Comparison of ENCODE assay signal across 24 cellular contexts in genomic region chr12:130807309-130807708, GRCh38.
"Had no signal": no experiment of that assay in that cellular context is flagged by ENCODE, and none has a peak within 500 bp of the region (broad histone marks: within the 10 kb centered on the region; RNA-seq: fewer than 3 reads in every experiment).

No MANE protein-coding gene starts in this region.

- DNase-seq: left ventricle myocardium inferior; naive B cell; natural killer cell; nephron progenitor cell; occipital lobe; ovary; right lobe of liver; stimulated activated CD4-positive, alpha-beta T cell treated with anti-CD3 and anti-CD28 coated beads, Interleukin-1b, Interleukin-23, amount 100 ng/mL, for 48 hours; stimulated activated CD4-positive, alpha-beta T cell treated with anti-CD3 and anti-CD28 coated beads, Interleukin-2, amount 100 ng/mL, for 48 hours; stimulated activated naive CD4-positive, alpha-beta T cell; tibial artery; uterus had no signal

- ATAC-seq: natural killer cell; right lobe of liver; stimulated activated effector memory CD8-positive, alpha-beta T cell treated with anti-CD3 and anti-CD28 coated beads, Interleukin-12 subunit alpha, Interleukin-12 subunit beta, amount 100 ng/mL, for 72 hours had no signal

- H3K27ac Mint-ChIP-seq: mesothelial cell of epicardium; natural killer cell; nephron progenitor cell; progenitor cell of endocrine pancreas; stimulated activated effector memory CD8-positive, alpha-beta T cell treated with anti-CD3 and anti-CD28 coated beads, Interleukin-12 subunit alpha, Interleukin-12 subunit beta, amount 100 ng/mL, for 72 hours; stimulated activated naive CD8-positive, alpha-beta T cell treated with anti-CD3 and anti-CD28 coated beads, Interleukin-15, Interleukin-2, amounts not matched to agents 100 ng/mL and 50 ng/mL, for 24 hours; type B pancreatic cell had no signal

- H3K4me1 Mint-ChIP-seq: mesothelial cell of epicardium; naive B cell; natural killer cell; stimulated activated effector memory CD8-positive, alpha-beta T cell treated with anti-CD3 and anti-CD28 coated beads, Interleukin-12 subunit alpha, Interleukin-12 subunit beta, amount 100 ng/mL, for 72 hours had no signal

- H3K36me3 ChIP-seq: neutrophil, ovary, uterus had no signal

- H3K9ac ChIP-seq: neural progenitor cell had no signal

- H3K27me3 Mint-ChIP-seq: naive B cell; progenitor cell of endocrine pancreas; stimulated activated naive CD8-positive, alpha-beta T cell treated with anti-CD3 and anti-CD28 coated beads, Interleukin-15, Interleukin-2, amounts not matched to agents 100 ng/mL and 50 ng/mL, for 24 hours; type B pancreatic cell had no signal

- H3K9me3 ChIP-seq: left ventricle myocardium inferior, neutrophil, ovary, right atrium auricular region, right lobe of liver, suprapubic skin, thoracic aorta, tibial artery, uterus had no signal

- H3K4me3 ChIP-seq: left ventricle myocardium inferior, lung, neural progenitor cell, ovary, right atrium auricular region, right lobe of liver, smooth muscle cell, suprapubic skin, thoracic aorta, tibial artery, uterus had no signal

- H3K27me3 ChIP-seq: neural progenitor cell, neutrophil, ovary, right atrium auricular region, right lobe of liver, suprapubic skin, tibial artery, uterus had no signal

- H3K9me3 Mint-ChIP-seq: mesothelial cell of epicardium; natural killer cell; neural progenitor cell; stimulated activated effector memory CD8-positive, alpha-beta T cell treated with anti-CD3 and anti-CD28 coated beads, Interleukin-12 subunit alpha, Interleukin-12 subunit beta, amount 100 ng/mL, for 72 hours; stimulated activated naive CD8-positive, alpha-beta T cell treated with anti-CD3 and anti-CD28 coated beads, Interleukin-15, Interleukin-2, amounts not matched to agents 100 ng/mL and 50 ng/mL, for 24 hours; type B pancreatic cell had no signal

- H3K27ac ChIP-seq: left ventricle myocardium inferior, neural progenitor cell, neutrophil, ovary, right atrium auricular region, right lobe of liver, suprapubic skin, thoracic aorta, tibial artery, uterus had no signal

- H3K4me2 ChIP-seq: neural progenitor cell, smooth muscle cell had no signal

- H3K4me1 ChIP-seq: left ventricle myocardium inferior, right atrium auricular region, right lobe of liver, suprapubic skin, tibial artery, uterus had no signal

- H3K4me3 Mint-ChIP-seq: mesothelial cell of epicardium; naive B cell; natural killer cell; nephron progenitor cell; neural progenitor cell; stimulated activated effector memory CD8-positive, alpha-beta T cell treated with anti-CD3 and anti-CD28 coated beads, Interleukin-12 subunit alpha, Interleukin-12 subunit beta, amount 100 ng/mL, for 72 hours; stimulated activated naive CD8-positive, alpha-beta T cell treated with anti-CD3 and anti-CD28 coated beads, Interleukin-15, Interleukin-2, amounts not matched to agents 100 ng/mL and 50 ng/mL, for 24 hours; type B pancreatic cell had no signal
